In genomic region chr5:140545606-140546005, GRCh38 we compare ENCODE assay signal across 15 cellular contexts.
"Had no signal": no experiment of that assay in that cellular context is flagged by ENCODE, and none has a peak within 500 bp of the region (broad histone marks: within the 10 kb centered on the region; RNA-seq: fewer than 3 reads in every experiment).

No MANE protein-coding gene starts in this region.

- DNase-seq: activated CD4-positive, alpha-beta memory T cell treated with anti-CD3 and anti-CD28 coated beads, Interleukin-2, amount 10 ng/mL, durations not matched to agents 7 days and 5 days; activated CD4-positive, alpha-beta T cell treated with anti-CD3 and anti-CD28 coated beads for 1 hour; activated CD8-positive, alpha-beta memory T cell treated with anti-CD3 and anti-CD28 coated beads, Interleukin-2, amount 50 U/mL, for 48 hours; activated naive CD4-positive, alpha-beta T cell treated with Interleukin-2 at 50 U/mL for 16 hours; amniotic stem cell; body of pancreas; endodermal cell; erythroblast; hippocampal formation; kidney glomerular epithelial cell; retina; trophoblast cell had no signal

- H3K9ac ChIP-seq: neural progenitor cell had no signal

- H3K27me3 Mint-ChIP-seq: activated CD4-positive, alpha-beta memory T cell treated with anti-CD3 and anti-CD28 coated beads, Interleukin-2, amount 10 ng/mL, durations not matched to agents 7 days and 5 days; central memory CD8-positive, alpha-beta T cell had no signal

- H3K9me3 Mint-ChIP-seq: activated CD4-positive, alpha-beta memory T cell treated with anti-CD3 and anti-CD28 coated beads, Interleukin-2, amount 10 ng/mL, durations not matched to agents 7 days and 5 days; central memory CD8-positive, alpha-beta T cell; endodermal cell; neural progenitor cell had no signal

- H3K4me3 Mint-ChIP-seq: activated CD4-positive, alpha-beta memory T cell treated with anti-CD3 and anti-CD28 coated beads, Interleukin-2, amount 10 ng/mL, durations not matched to agents 7 days and 5 days; central memory CD8-positive, alpha-beta T cell; endodermal cell; neural progenitor cell had no signal

- H3K9me3 ChIP-seq: body of pancreas had no signal

- H3K27ac ChIP-seq: neural progenitor cell had no signal

- ATAC-seq: body of pancreas had no signal

- H3K27me3 ChIP-seq: body of pancreas, neural progenitor cell had no signal

- H2AFZ ChIP-seq: neural progenitor cell had no signal

- H3K27ac Mint-ChIP-seq: activated CD4-positive, alpha-beta memory T cell treated with anti-CD3 and anti-CD28 coated beads, Interleukin-2, amount 10 ng/mL, durations not matched to agents 7 days and 5 days; neural progenitor cell had no signal

- H3K36me3 ChIP-seq: neural progenitor cell had no signal

- H3K4me3 ChIP-seq: body of pancreas, neural progenitor cell, skin epidermis had no signal

- H3K4me2 ChIP-seq: neural progenitor cell had no signal
